8 cellular contexts compared by ENCODE assay signal in the genomic region with DNA sequence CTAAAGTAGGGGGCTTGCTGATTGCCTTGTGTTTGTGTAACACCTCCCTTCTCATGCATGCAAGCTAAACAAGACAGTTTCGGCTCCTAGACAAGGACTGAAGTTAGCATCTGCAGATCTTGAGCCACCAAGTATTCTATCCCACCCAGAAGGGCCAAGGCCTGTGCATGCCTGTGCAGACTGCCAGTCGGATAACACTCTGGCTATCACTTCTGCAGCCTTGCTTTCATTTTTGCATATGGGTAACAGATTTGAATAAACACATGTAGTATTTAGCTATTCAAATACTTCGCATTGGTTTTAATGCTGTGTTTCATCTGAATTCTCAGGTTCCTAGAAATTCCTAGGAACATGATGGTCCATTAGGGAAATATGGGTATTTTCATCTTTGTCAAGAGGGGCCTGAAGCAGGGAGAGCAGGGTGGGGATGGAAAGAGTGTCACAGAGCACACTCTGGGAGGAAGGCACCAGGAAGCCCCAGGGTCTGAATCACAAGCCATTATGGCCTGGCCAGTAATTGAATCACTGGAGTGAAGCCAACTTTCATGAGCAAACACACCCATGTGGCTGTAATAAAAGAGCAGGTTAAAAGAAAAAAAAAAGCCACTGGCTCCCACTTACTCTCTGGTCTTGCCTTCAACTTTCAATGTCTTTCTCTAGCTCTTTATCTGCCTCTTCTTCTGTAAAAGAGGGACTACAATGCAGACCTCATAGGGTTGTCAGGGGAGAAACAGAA. TPM values are rescaled to one million over a fixed set of nuclear protein-coding genes. Genes with fewer than 3 reads are reported as not detected.
A peak's percentile ranks its signal among the peaks of the same experiment; 100 is the strongest.
DNase-seq lines count a peak whose midpoint lies in the region; ATAC-seq and TF ChIP-seq lines count a peak whose summit lies in the region.

No MANE protein-coding gene starts in this region.

- DNase-seq in DMS53 treated with DMSO at 0.1 percent for 48 hours (lab: John Stamatoyannopoulos, UW; ENCODE audit: unreplicated experiment), result peak; percentile 91
- peak; percentile 93 for DNase-seq in NCI-H146 treated with DMSO at 0.1 percent for 48 hours (lab: John Stamatoyannopoulos, UW; ENCODE audit: unreplicated experiment)
- peak; percentile 71 for DNase-seq in adipocyte (ENCODE audit: low read depth)
- peak; percentile 17 for DNase-seq in medulla oblongata (ENCODE audit: extremely low spot score)
- no peak for DNase-seq in D341Med (ENCODE audit: low spot score)
- DNase-seq in suprapubic skin (ENCODE audit: low spot score in 2 of 2), result no peak

- H3K27ac ChIP-seq in suprapubic skin, result no peak overlapping the region

- H3K4me1 ChIP-seq in adipocyte (ENCODE audit: control insufficient read depth, insufficient read depth, low read length), result peaks cover 51% of the 10 kb centered on the region
- peaks cover 66% of the 10 kb centered on the region for H3K4me1 ChIP-seq in suprapubic skin

- TF ChIP-seq EP300 in suprapubic skin (IDR thresholded peaks at IDR 0.05), result no peak

- H3K4me3 ChIP-seq in adipocyte (ENCODE audit: low read length) (no peak overlapping the region), suprapubic skin (no peak overlapping the region)

- no peaks in the 10 kb centered on the region for H3K9me3 ChIP-seq in adipocyte (ENCODE audit: control insufficient read depth, low read length)
- no peaks in the 10 kb centered on the region for H3K9me3 ChIP-seq in suprapubic skin

- TF ChIP-seq POLR2A in suprapubic skin (IDR thresholded peaks at IDR 0.05), result no peak

- no peak for TF ChIP-seq CTCF in suprapubic skin (IDR thresholded peaks at IDR 0.05)

- no peaks in the 10 kb centered on the region for H3K27me3 ChIP-seq in adipocyte (replicated peaks; ENCODE audit: control insufficient read depth, insufficient read depth, low read length)
- no peaks in the 10 kb centered on the region for H3K27me3 ChIP-seq in suprapubic skin

- ATAC-seq in GM18502 (IDR thresholded peaks at IDR 0.05; ENCODE audit: poor library complexity, unreplicated experiment) (no peak), HG02884 (IDR thresholded peaks at IDR 0.05; ENCODE audit: unreplicated experiment) (no peak)

- H3K36me3 ChIP-seq in adipocyte (ENCODE audit: control insufficient read depth, insufficient read depth, low read length, severe bottlenecking) (no peaks in the 10 kb centered on the region), suprapubic skin (no peaks in the 10 kb centered on the region)

- 24% methylated on average over 3 of the region's 3 CpGs for WGBS in suprapubic skin

- peak overlapping the region; percentile 44 for H3K9ac ChIP-seq in adipocyte (ENCODE audit: low read length)

RNA-seq across cellular contexts. Expression of gene GADD45A, which starts 28.2 kb away (rescaled TPM):
- 10 to 100 TPM; 25.4 to 44.6 (median 26.6) TPM for total RNA-seq in suprapubic skin

Comparison
In these comparisons a context has a peak if more than half of its experiments do, and no peak if none do; other contexts are left out.
1. DNase-seq: peak in DMS53 treated with DMSO at 0.1 percent for 48 hours (single experiment), NCI-H146 treated with DMSO at 0.1 percent for 48 hours (single experiment), adipocyte (single experiment) and medulla oblongata (single experiment); none in D341Med (single experiment) and suprapubic skin (0 of 2).